In genomic region chr10:3398825-3399646, GRCh38 we compare ENCODE assay signal across 13 cellular contexts.
A peak's percentile ranks its signal among the peaks of the same experiment; 100 is the strongest.
DNase-seq lines count a peak whose midpoint lies in the region; ATAC-seq, FAIRE-seq and TF ChIP-seq lines count a peak whose summit lies in the region.
"Had no signal": no experiment of that assay in that cellular context is flagged by ENCODE, and none has a peak within 500 bp of the region (broad histone marks: within the 10 kb centered on the region; RNA-seq: fewer than 3 reads in every experiment).

No MANE protein-coding gene starts in this region.

- peak overlapping the region; percentile 7 for H3K4me2 ChIP-seq in GM23248 (ENCODE audit: unreplicated experiment)

- no peak overlapping the region for H2AFZ ChIP-seq in GM23248

- H3K27me3 ChIP-seq in GM23248 (replicated peaks; ENCODE audit: insufficient read depth), result no peaks in the 10 kb centered on the region
- no peaks in the 10 kb centered on the region for H3K27me3 ChIP-seq in bronchial epithelial cell (ENCODE audit: control insufficient read depth, insufficient read depth, low read length)
- no peaks in the 10 kb centered on the region for H3K27me3 ChIP-seq in Peyer's patch

- no peak overlapping the region for H3K27ac ChIP-seq in GM23248
- no peak overlapping the region for H3K27ac ChIP-seq in Peyer's patch

- no peaks in the 10 kb centered on the region for H3K79me2 ChIP-seq in GM23248 (ENCODE audit: insufficient read depth)

- H3K4me1 ChIP-seq in GM23248 (ENCODE audit: insufficient read depth) (no peaks in the 10 kb centered on the region), Peyer's patch (no peaks in the 10 kb centered on the region)

- H4K20me1 ChIP-seq in GM23248 (ENCODE audit: insufficient read depth), result no peaks in the 10 kb centered on the region

- H3K36me3 ChIP-seq in GM23248 (ENCODE audit: low read depth), result no peaks in the 10 kb centered on the region
- H3K36me3 ChIP-seq in bronchial epithelial cell (ENCODE audit: control insufficient read depth, insufficient read depth, low read length), result no peaks in the 10 kb centered on the region
- H3K36me3 ChIP-seq in Peyer's patch, result no peaks in the 10 kb centered on the region

- H3K9me3 ChIP-seq in GM23248 (ENCODE audit: low read depth) (no peaks in the 10 kb centered on the region), Peyer's patch (no peaks in the 10 kb centered on the region)

- TF ChIP-seq POLR2A in Peyer's patch (IDR thresholded peaks at IDR 0.05), result no peak

- no peaks in the 10 kb centered on the region for H3K9me2 ChIP-seq in GM23248 (ENCODE audit: insufficient read depth)

- peak; percentile 72 for FAIRE-seq in bronchial epithelial cell (lab: Jason Lieb, UNC)

- in situ Hi-C loops in GM23248 (cut with MboI), result no loop called here

- H3K9ac ChIP-seq in GM23248, result no peak overlapping the region

- DNase-seq in GM23248 (peak; percentile 56), bronchial epithelial cell (ENCODE audit: low read depth) (no peak), hypothalamus (lab: John Stamatoyannopoulos, UW) (peak in 34 of 51 donors; percentile 9 to 82 (median 50)), retina (peak; percentile 33), NCI-H2227 treated with DMSO at 0.1 percent for 48 hours (lab: John Stamatoyannopoulos, UW) (no peak), Peyer's patch (no peak), Kasumi-1 (lab: John Stamatoyannopoulos, UW) (no peak)
- DNase-seq: activated T-cell treated with anti-CD3 and anti-CD28 coated beads, Interleukin-2, amount 50 U/mL, for 48 hours; central memory CD4-positive, alpha-beta T cell; DMS53; natural killer cell; stimulated activated CD4-positive, alpha-beta T cell treated with anti-CD3 and anti-CD28 coated beads, Interleukin-4, amount 100 ng/mL, for 1 hour had no signal

- H3K4me3 ChIP-seq in GM23248 (no peak overlapping the region), bronchial epithelial cell (ENCODE audit: low read depth, low read length) (no peak overlapping the region), Peyer's patch (no peak overlapping the region)

- H3F3A ChIP-seq in GM23248 (ENCODE audit: insufficient read depth), result no peaks in the 10 kb centered on the region

- 43% methylated on average over 31 to 46 of the region's 46 CpGs for WGBS in GM23248 (ENCODE audit: low coverage in 1 of 2, low lambda C conversion rate in 2 of 2, missing lambda C conversion rate in 2 of 2), 2 experiments

- TF ChIP-seq CTCF in bronchial epithelial cell (IDR thresholded peaks at IDR 0.05; ENCODE audit: insufficient read depth, low read length, severe bottlenecking), result no peak
- TF ChIP-seq CTCF in Peyer's patch (IDR thresholded peaks at IDR 0.05), result no peak

- ATAC-seq in HG03025 (IDR thresholded peaks at IDR 0.05; ENCODE audit: low FRiP score, unreplicated experiment), result no peak
- ATAC-seq: natural killer cell had no signal

Comparison
In these comparisons a context has a peak if more than half of its experiments do, and no peak if none do; other contexts are left out.
1. DNase-seq: peak in GM23248 (single experiment), hypothalamus (34 of 51) and retina (single experiment); none in bronchial epithelial cell (single experiment), NCI-H2227 treated with DMSO at 0.1 percent for 48 hours (single experiment), Peyer's patch (0 of 3) and Kasumi-1 (0 of 2).